In genomic region chr11:33309118-33309517, GRCh38 we compare ENCODE assay signal across 23 cellular contexts. TPM values are rescaled to one million over a fixed set of nuclear protein-coding genes. Genes with fewer than 3 reads are reported as not detected.
A peak's percentile ranks its signal among the peaks of the same experiment; 100 is the strongest.
DNase-seq lines count a peak whose midpoint lies in the region; ATAC-seq, FAIRE-seq and TF ChIP-seq lines count a peak whose summit lies in the region.
"Had no signal": no experiment of that assay in that cellular context is flagged by ENCODE, and none has a peak within 500 bp of the region (broad histone marks: within the 10 kb centered on the region; RNA-seq: fewer than 3 reads in every experiment).

No MANE protein-coding gene starts in this region.

- TF ChIP-seq RAD21 in H1 (IDR thresholded peaks at IDR 0.05 in 1 of 2, conservative IDR thresholded peaks at IDR 0.05 in 1 of 2; ENCODE audit: low read depth in 2 of 2, low read length in 2 of 2): no peak

- H4K5ac ChIP-seq in H1 (ENCODE audit: insufficient read length, low read depth, low read length): no peak overlapping the region

- H3K79me2 ChIP-seq in H1 (ENCODE audit: control insufficient read depth in 1 of 2, insufficient read depth in 2 of 2, low read length in 2 of 2): peaks cover 0 to 34% of the 10 kb centered on the region in 2 experiments; a peak in 2 of 4 replicates

- H2AK5ac ChIP-seq in H1 (ENCODE audit: low read depth, low read length): no peak overlapping the region

- WGBS in H1 (ENCODE audit: extremely low coverage in 1 of 2, insufficient coverage in 1 of 2, insufficient read length in 1 of 2, insufficient replicate concordance in 2 of 2, low coverage in 1 of 2, low lambda C conversion rate in 2 of 2, missing lambda C conversion rate in 1 of 2), 2 experiments: 100% methylated on average over 1 of the region's 1 CpG; no CpG with 5 or more reads in 1 of the 2 experiments
- WGBS in psoas muscle, 3 donors: 94 to 100% (median 95%) methylated on average over 1 of the region's 1 CpG

- H3K23me2 ChIP-seq in H1 (ENCODE audit: low read depth, low read length): no peaks in the 10 kb centered on the region; the same call in 1 of the 2 replicates

- no peak overlapping the region for H3K9ac ChIP-seq in H1 (replicated peaks in 1 of 4; ENCODE audit: extremely low read depth in 1 of 4, low read depth in 3 of 4, low read length in 3 of 4)
- H3K9ac ChIP-seq: BLaER1 had no signal

- H3K27ac ChIP-seq in cardiac muscle cell (peak overlapping the region; percentile 73), right atrium auricular region (no peak overlapping the region), H1 (ENCODE audit: low read depth, low read length) (no peak overlapping the region), psoas muscle (peak overlapping the region; percentile 33)
- H3K27ac ChIP-seq: 22Rv1, BLaER1, C4-2B had no signal

- no peak overlapping the region for H3K14ac ChIP-seq in H1 (ENCODE audit: insufficient read length)

- no peak overlapping the region for H4K91ac ChIP-seq in H1 (replicated peaks; ENCODE audit: insufficient read length, low read length)

- H2AFZ ChIP-seq in H1 (ENCODE audit: low read length): no peak overlapping the region
- H2AFZ ChIP-seq: GM23338 had no signal

- H3K18ac ChIP-seq in H1 (ENCODE audit: extremely low read depth, low read length): no peak overlapping the region

- CTCF ChIA-PET in H1 (lab: Charles Lee; ENCODE audit: partially characterized antibody): interaction anchor here (1.3 to 1.6 kb wide), 2 partner anchors 11 to 21 kb away, joined by 3 read pairs; no protein-coding TSS in a partner anchor

- H3K4me2 ChIP-seq in H1 (ENCODE audit: insufficient read depth in 1 of 2, low read depth in 2 of 2, low read length in 2 of 2): no peak overlapping the region
- H3K4me2 ChIP-seq: BLaER1 had no signal

- H3K27me3 ChIP-seq in cardiac muscle cell (no peaks in the 10 kb centered on the region), right atrium auricular region (no peaks in the 10 kb centered on the region), H1 (replicated peaks in 1 of 4; ENCODE audit: control insufficient read depth in 3 of 4, extremely low read depth in 1 of 4, insufficient read depth in 3 of 4, low read length in 3 of 4) (no peaks in the 10 kb centered on the region), psoas muscle (ENCODE audit: insufficient read depth in 3 of 3, low read length in 2 of 3) (no peaks in the 10 kb centered on the region)
- H3K27me3 ChIP-seq: BLaER1 had no signal

- FAIRE-seq in H1 (lab: Jason Lieb, UNC): no peak
- FAIRE-seq: A204.1, D721Med, GM12891, GM18507, H54 had no signal

- no peak overlapping the region for H2BK12ac ChIP-seq in H1 (ENCODE audit: low read depth, low read length)

- H2BK20ac ChIP-seq in H1 (ENCODE audit: low read length): no peak overlapping the region

- H3K4me1 ChIP-seq in cardiac muscle cell (ENCODE audit: low read depth): peaks cover 42% of the 10 kb centered on the region
- H3K4me1 ChIP-seq in right atrium auricular region: peaks cover 0 to 44% of the 10 kb centered on the region in 2 donors
- H3K4me1 ChIP-seq in H1 (replicated peaks in 1 of 4; ENCODE audit: control insufficient read depth in 3 of 4, insufficient read depth in 4 of 4, low read length in 3 of 4): no peaks in the 10 kb centered on the region
- H3K4me1 ChIP-seq in psoas muscle: peaks cover 39% of the 10 kb centered on the region

- no peaks in the 10 kb centered on the region for H3K36me3 ChIP-seq in cardiac muscle cell
- H3K36me3 ChIP-seq in right atrium auricular region: no peaks in the 10 kb centered on the region
- no peaks in the 10 kb centered on the region for H3K36me3 ChIP-seq in H1 (ENCODE audit: control insufficient read depth in 2 of 4, insufficient read depth in 4 of 4, low read length in 3 of 4)
- H3K36me3 ChIP-seq in psoas muscle (ENCODE audit: insufficient read depth in 1 of 2, low read depth in 1 of 2): no peaks in the 10 kb centered on the region
- H3K36me3 ChIP-seq: HAP-1 had no signal

- DNase-seq in cardiac muscle cell (ENCODE audit: low read depth in 1 of 2, low spot score in 1 of 2): no peak
- DNase-seq in right atrium auricular region (ENCODE audit: low spot score): no peak
- DNase-seq in H1 (ENCODE audit: low read depth in 1 of 2, low spot score in 2 of 2): no peak
- DNase-seq in psoas muscle: no peak
- no peak for DNase-seq in NCI-H1417 (lab: John Stamatoyannopoulos, UW)
- DNase-seq in stimulated activated naive CD4-positive, alpha-beta T cell (lab: John Stamatoyannopoulos, UW): no peak
- DNase-seq: CD4-positive, CD25-positive, alpha-beta regulatory T cell; CD8-positive, alpha-beta memory T cell; DMS 273 treated with DMSO at 0.1 percent for 48 hours; DMS79; EL; GDM1; HFFc6 had no signal

- H4K20me1 ChIP-seq in H1 (replicated peaks in 1 of 2; ENCODE audit: control insufficient read depth in 1 of 2, insufficient read depth in 2 of 2, low read length in 2 of 2): peaks cover 0 to 4% of the 10 kb centered on the region in 2 experiments

- intact Hi-C loops in psoas muscle (cut with DNase I): no loop called here

- no peak for TF ChIP-seq POLR2A in H1 (IDR thresholded peaks at IDR 0.05; ENCODE audit: control extremely low read depth in 1 of 2, low read depth in 2 of 2, low read length in 2 of 2)

- H3K23ac ChIP-seq in H1 (ENCODE audit: insufficient read length): no peak overlapping the region

- H3K56ac ChIP-seq in H1 (replicated peaks; ENCODE audit: insufficient read length, low read depth, low read length): no peak overlapping the region

- no peak overlapping the region for H3K4ac ChIP-seq in H1 (replicated peaks; ENCODE audit: insufficient read length, low read depth, low read length)

- TF ChIP-seq EP300 in H1 (IDR thresholded peaks at IDR 0.05; ENCODE audit: borderline replicate concordance in 1 of 2, low read depth in 2 of 2, low read length in 2 of 2): no peak

- H3K4me3 ChIP-seq in cardiac muscle cell: no peak overlapping the region
- H3K4me3 ChIP-seq in right atrium auricular region: no peak overlapping the region
- H3K4me3 ChIP-seq in H1 (ENCODE audit: extremely low read depth in 1 of 4, insufficient read depth in 2 of 4, low read depth in 3 of 4, low read length in 4 of 4): no peak overlapping the region
- H3K4me3 ChIP-seq in psoas muscle: no peak overlapping the region
- H3K4me3 ChIP-seq: BLaER1, GM23338, HAP-1 had no signal

- peaks cover 2% of the 10 kb centered on the region; the same call in 1 of the 2 replicates for H3K79me1 ChIP-seq in H1 (ENCODE audit: low read depth, low read length)

- POLR2A ChIA-PET in H1 (lab: Charles Lee; ENCODE audit: partially characterized antibody): no interaction called here

- no peak overlapping the region for H2BK120ac ChIP-seq in H1 (replicated peaks; ENCODE audit: low read depth, low read length)

- ATAC-seq in psoas muscle: no peak
- ATAC-seq: GM23338 had no signal

- no peak overlapping the region for H2BK5ac ChIP-seq in H1 (ENCODE audit: low read depth, low read length)

- no peak overlapping the region for H2BK15ac ChIP-seq in H1 (ENCODE audit: low read length)

- H3K9me3 ChIP-seq in cardiac muscle cell (ENCODE audit: low read depth) (no peaks in the 10 kb centered on the region), right atrium auricular region (no peaks in the 10 kb centered on the region), H1 (ENCODE audit: insufficient read depth in 2 of 2, low read depth in 1 of 2, low read length in 1 of 2) (no peaks in the 10 kb centered on the region), psoas muscle (no peaks in the 10 kb centered on the region)
- H3K9me3 ChIP-seq: BLaER1, HAP-1 had no signal

- no peak overlapping the region for H4K8ac ChIP-seq in H1 (ENCODE audit: extremely low read depth, insufficient read depth, low read length)

- TF ChIP-seq CTCF in cardiac muscle cell (IDR thresholded peaks at IDR 0.05; ENCODE audit: low read depth, low read length) (no peak), right atrium auricular region (IDR thresholded peaks at IDR 0.05) (no peak), H1 (IDR thresholded peaks at IDR 0.05; ENCODE audit: control extremely low read depth in 1 of 3, insufficient read depth in 1 of 3, low read depth in 1 of 3, low read length in 3 of 3) (no peak), psoas muscle (IDR thresholded peaks at IDR 0.05) (no peak)

TF ChIP-seq in H1, 55 proteins besides CTCF, POLR2A, EP300 and RAD21:
- TF ChIP-seq RXRA (IDR thresholded peaks at IDR 0.05; ENCODE audit: insufficient read depth, low read depth, low read length) (no peak), KDM1A (IDR thresholded peaks at IDR 0.05; ENCODE audit: borderline replicate concordance, low read length) (peak; percentile 65; the same call in 1 of the 2 replicates)

RNA-seq across cellular contexts. Expression of gene HIPK3, which starts 51.9 kb away (rescaled TPM):
- total RNA-seq in cardiac muscle cell (134 and 179 TPM in 2 replicates), right atrium auricular region (100 to 1,000 TPM; 142 to 209 TPM), psoas muscle (100 to 1,000 TPM; 119 to 155 (median 134) TPM)
- polyA plus RNA-seq in cardiac muscle cell (56.6 and 106 TPM in 2 replicates), H1 (2011; rRNA removed) (3.2 and 5.0 TPM in 2 replicates), psoas muscle (10 to 100 TPM in 2 of 3 donors, 1 to 10 TPM in 1; 7.8 to 64.2 (median 25.5) TPM)
- 20.8 and 22.3 TPM in 2 replicates for total RNA-seq in H1 (2021; fragmentation: NEBNext Ultra II Directional; extraction: Animal tissue kit (Norgen Biotek cat#: 25700))
- 4.4 TPM for polyA plus RNA-seq in H1 (2011; cell fraction: cytosol; rRNA removed)
- 4.4 TPM for polyA plus RNA-seq in H1 (2011; cell fraction: nucleus; rRNA removed)
- 3.2 to 7.1 TPM (median 5.0 TPM) in 4 replicates for polyA plus RNA-seq in H1 (2012, experiment 1 of 2)
- 0.21 TPM for polyA plus RNA-seq in H1 (2012, experiment 2 of 2)
- polyA plus RNA-seq in H1 (2013, experiment 1 of 2): 5.1 TPM
- 5.0 TPM for polyA plus RNA-seq in H1 (2013, experiment 2 of 2)
- polyA minus RNA-seq in H1 (2011; rRNA and poly(A)+ RNA removed): 41.7 and 52.5 TPM in 2 replicates
- 18.5 TPM for polyA minus RNA-seq in H1 (2011; cell fraction: cytosol; rRNA and poly(A)+ RNA removed)
- polyA minus RNA-seq in H1 (2011; cell fraction: nucleus; rRNA and poly(A)+ RNA removed): 71.7 TPM

Comparison
In these comparisons a context has a peak if more than half of its experiments do, and no peak if none do; other contexts are left out.
1. H3K27ac ChIP-seq: peak in cardiac muscle cell (single experiment) and psoas muscle (single experiment); none in right atrium auricular region (0 of 2) and H1 (single experiment).